In genomic region chr4:102494603-102495002, GRCh38 we compare ENCODE assay signal across 15 cellular contexts. TPM values are rescaled to one million over a fixed set of nuclear protein-coding genes. Genes with fewer than 3 reads are reported as not detected.
DNase-seq lines count a peak whose midpoint lies in the region; ATAC-seq and TF ChIP-seq lines count a peak whose summit lies in the region.
"Had no signal": no experiment of that assay in that cellular context is flagged by ENCODE, and none has a peak within 500 bp of the region (broad histone marks: within the 10 kb centered on the region; RNA-seq: fewer than 3 reads in every experiment).

No MANE protein-coding gene starts in this region.

- H3K4me1 ChIP-seq in KMS-11 (ENCODE audit: low read depth, poor library complexity, severe bottlenecking) (peaks cover 19% of the 10 kb centered on the region), transverse colon (peaks cover 0 to 36% (median 20%) of the 10 kb centered on the region in 4 donors)

- no peaks in the 10 kb centered on the region for H3K27me3 Mint-ChIP-seq in activated CD4-positive, alpha-beta T cell treated with anti-CD3 and anti-CD28 coated beads for 36 hours
- peaks cover 14% of the 10 kb centered on the region for H3K27me3 Mint-ChIP-seq in nephron progenitor cell (ENCODE audit: low read depth, poor library complexity)
- H3K27me3 Mint-ChIP-seq: B cell; CD4-positive, alpha-beta T cell had no signal

- peaks cover 4% of the 10 kb centered on the region for H3K9me3 Mint-ChIP-seq in activated CD4-positive, alpha-beta T cell treated with anti-CD3 and anti-CD28 coated beads for 36 hours (ENCODE audit: low read depth)
- H3K9me3 Mint-ChIP-seq in nephron progenitor cell: peaks cover 9% of the 10 kb centered on the region
- H3K9me3 Mint-ChIP-seq: CD4-positive, alpha-beta T cell had no signal

- no peak overlapping the region for H2AFZ ChIP-seq in KMS-11 (ENCODE audit: low read depth)
- H2AFZ ChIP-seq: GM23248 had no signal

- WGBS in transverse colon (ENCODE audit: low coverage in 1 of 2), 2 donors: 89 to 93% methylated on average over 1 of the region's 1 CpG

- CTCF ChIA-PET in activated CD4-positive, alpha-beta T cell treated with anti-CD3 and anti-CD28 coated beads for 36 hours (lab: Charles Lee): interaction anchor here (0.5 to 1.8 kb wide), 8 partner anchors 25 to 865 kb away, joined by 3 to 4 read pairs (median 3); no protein-coding TSS in a partner anchor

- peaks cover 24% of the 10 kb centered on the region for H3K4me1 Mint-ChIP-seq in activated CD4-positive, alpha-beta T cell treated with anti-CD3 and anti-CD28 coated beads for 36 hours
- peaks cover 9% of the 10 kb centered on the region for H3K4me1 Mint-ChIP-seq in nephron progenitor cell

- H3K36me3 ChIP-seq in KMS-11 (ENCODE audit: insufficient read depth) (no peaks in the 10 kb centered on the region), transverse colon (no peaks in the 10 kb centered on the region)

- TF ChIP-seq CTCF in KMS-11 (conservative IDR thresholded peaks at IDR 0.05; ENCODE audit: low read depth, low read length) (no peak), transverse colon (IDR thresholded peaks at IDR 0.05) (no peak), nephron progenitor cell (IDR thresholded peaks at IDR 0.05) (no peak)

- in situ Hi-C loops in SK-MEL-5 (cut with HindIII; ENCODE audit: low pct_unique_long_range_greater_than_20kb, low sequenced_read_pairs): no loop called here
- in situ Hi-C loops in transverse colon (cut with MboI; ENCODE audit: low pct_ligation_motif_present in 1 of 4, low pct_unique_long_range_greater_than_20kb in 1 of 4, low sequenced_read_pairs in 3 of 4): no loop called here

- no peaks in the 10 kb centered on the region for H3K79me2 ChIP-seq in KMS-11 (ENCODE audit: insufficient read depth, low read depth)

- H3K27me3 ChIP-seq in KMS-11 (ENCODE audit: insufficient read depth, low read depth) (no peaks in the 10 kb centered on the region), transverse colon (no peaks in the 10 kb centered on the region)

- intact Hi-C loops in activated CD4-positive, alpha-beta T cell treated with anti-CD3 and anti-CD28 coated beads for 36 hours (cut with DNase I, micrococcal nuclease): no loop called here
- intact Hi-C loops in transverse colon (cut with DNase I; ENCODE audit: low total_unique reads): no loop called here

- no peaks in the 10 kb centered on the region for H4K20me1 ChIP-seq in KMS-11 (ENCODE audit: insufficient read depth)

- no peak overlapping the region for H3K9ac ChIP-seq in KMS-11
- H3K9ac ChIP-seq: GM23248 had no signal

- no peak overlapping the region for H3K4me3 Mint-ChIP-seq in activated CD4-positive, alpha-beta T cell treated with anti-CD3 and anti-CD28 coated beads for 36 hours
- H3K4me3 Mint-ChIP-seq in nephron progenitor cell: no peak overlapping the region
- H3K4me3 Mint-ChIP-seq: B cell; CD4-positive, alpha-beta T cell had no signal

- H3K27ac ChIP-seq in KMS-11 (no peak overlapping the region), transverse colon (peak overlapping the region in 3 of 4 donors; percentile 66 to 72 (median 66))
- H3K27ac ChIP-seq: GM23248 had no signal

- DNase-seq in activated CD4-positive, alpha-beta T cell treated with anti-CD3 and anti-CD28 coated beads for 36 hours: no peak
- no peak for DNase-seq in activated CD4-positive, alpha-beta T cell treated with anti-CD3 and anti-CD28 coated beads, Interleukin-2, amount 50 U/mL, for 48 hours
- DNase-seq in SK-MEL-5 (ENCODE audit: low read depth, low spot score): peak; percentile 7
- no peak for DNase-seq in transverse colon
- no peak for DNase-seq in T1000 (lab: John Stamatoyannopoulos, UW)
- DNase-seq in nephron progenitor cell: no peak
- DNase-seq: C1 segment of cervical spinal cord; Calu3; CD4-positive, alpha-beta T cell; DMS 273 treated with DMSO at 0.1 percent for 48 hours; GM23248; H7 had no signal

- TF ChIP-seq EP300 in transverse colon (IDR thresholded peaks at IDR 0.05; ENCODE audit: low read depth): no peak

- H3K36me3 Mint-ChIP-seq in activated CD4-positive, alpha-beta T cell treated with anti-CD3 and anti-CD28 coated beads for 36 hours (ENCODE audit: low read depth): no peaks in the 10 kb centered on the region
- peaks cover 5% of the 10 kb centered on the region for H3K36me3 Mint-ChIP-seq in nephron progenitor cell (ENCODE audit: low read depth)

- ATAC-seq in activated CD4-positive, alpha-beta T cell treated with anti-CD3 and anti-CD28 coated beads for 36 hours: peak; percentile 27

- H3K9me3 ChIP-seq in transverse colon: no peaks in the 10 kb centered on the region

- H3K4me3 ChIP-seq in KMS-11 (IDR thresholded peaks at IDR 0.05; ENCODE audit: insufficient read depth, low read depth, low read length) (no peak overlapping the region), transverse colon (no peak overlapping the region)
- H3K4me3 ChIP-seq: GM12878, GM23248 had no signal

- H3K4me2 ChIP-seq in KMS-11: 0 out of 2 replicates have a peak overlapping the region, but pooled peaks have one; percentile 35

- no peak overlapping the region for H3K27ac Mint-ChIP-seq in activated CD4-positive, alpha-beta T cell treated with anti-CD3 and anti-CD28 coated beads for 36 hours
- no peak overlapping the region for H3K27ac Mint-ChIP-seq in nephron progenitor cell
- H3K27ac Mint-ChIP-seq: B cell; CD4-positive, alpha-beta T cell had no signal

- no peak for TF ChIP-seq POLR2A in transverse colon (IDR thresholded peaks at IDR 0.05)

- POLR2A ChIA-PET in activated CD4-positive, alpha-beta T cell treated with anti-CD3 and anti-CD28 coated beads for 36 hours (lab: Charles Lee): no interaction called here

RNA-seq across cellular contexts. Expression of gene NFKB1, which starts 6.6 kb away (rescaled TPM):
- 100 to 1,000 TPM; 167 to 174 TPM for total RNA-seq in activated CD4-positive, alpha-beta T cell treated with anti-CD3 and anti-CD28 coated beads for 36 hours
- total RNA-seq in SK-MEL-5 (2014; rRNA removed; shearing (Covaris generic)): 26.0 and 30.3 TPM in 2 replicates
- 26.1 and 35.1 TPM in 2 replicates for polyA plus RNA-seq in SK-MEL-5 (2015; cell fraction: cytosol; rRNA removed)
- polyA plus RNA-seq in SK-MEL-5 (2015; cell fraction: nucleus; rRNA removed): 17.2 and 19.8 TPM in 2 replicates
- total RNA-seq in transverse colon: 10 to 100 TPM; 20.9 to 35.8 (median 25.2) TPM
